ENCODE assay signal across 9 cellular contexts in the genomic region with DNA sequence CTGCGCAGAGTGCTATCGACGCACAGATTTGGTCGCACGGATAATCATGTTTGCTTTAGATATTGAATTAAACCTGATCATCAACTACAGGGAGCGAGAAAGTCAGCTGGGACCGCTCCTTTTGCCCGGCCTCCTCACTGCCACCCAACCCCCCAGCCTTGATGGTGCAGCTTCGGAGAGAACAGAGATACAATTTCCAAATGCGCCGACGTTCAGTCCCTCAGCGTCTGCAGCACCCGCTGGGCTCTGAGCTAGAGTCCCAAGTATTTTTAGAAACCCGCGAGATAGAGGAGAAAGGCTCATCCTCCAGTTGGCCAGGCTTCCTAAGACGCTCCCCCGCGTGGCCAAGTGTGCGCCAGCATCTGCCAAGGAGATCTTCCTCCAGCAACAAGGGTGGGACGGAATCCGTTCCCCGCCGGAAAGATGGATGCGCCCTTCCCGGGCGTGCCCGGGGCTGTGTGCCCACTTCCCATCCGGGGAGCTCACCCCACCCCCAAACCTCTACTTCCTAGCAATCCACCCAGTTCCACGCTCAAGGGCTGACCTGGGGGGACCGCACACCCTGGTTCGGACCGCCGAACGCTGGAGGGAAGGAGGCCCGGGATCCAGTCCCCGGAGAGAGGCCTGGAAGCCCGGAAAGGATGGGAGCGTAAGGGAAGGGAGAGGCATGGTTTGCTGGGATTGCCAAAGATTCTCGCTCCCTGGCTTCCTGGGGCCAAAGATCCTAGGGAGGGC. TPM values are rescaled to one million over a fixed set of nuclear protein-coding genes. Genes with fewer than 3 reads are reported as not detected.
DNase-seq lines count a peak whose midpoint lies in the region; ATAC-seq, FAIRE-seq and TF ChIP-seq lines count a peak whose summit lies in the region.
"Had no signal": no experiment of that assay in that cellular context is flagged by ENCODE, and none has a peak within 500 bp of the region (broad histone marks: within the 10 kb centered on the region; RNA-seq: fewer than 3 reads in every experiment).

No MANE protein-coding gene starts in this region.

- intact Hi-C loops in CD4-positive, alpha-beta T cell (cut with DNase I, micrococcal nuclease) = loop anchor here (5.0 to 10.0 kb wide), 5 partner anchors 112 to 1422 kb away; partner anchors contain the start of genes LINC00237 (in 1 of the 2), NKX2-4 (in 1 of the 2) and RALGAPA2 (in 1 of the 2)

- no peak for ATAC-seq in CD4-positive, alpha-beta T cell (ENCODE audit: poor library complexity)
- ATAC-seq in HG02938 (IDR thresholded peaks at IDR 0.05; ENCODE audit: unreplicated experiment) = no peak

- H3K9ac ChIP-seq in H1 (replicated peaks in 1 of 4; ENCODE audit: extremely low read depth in 1 of 4, low read depth in 3 of 4, low read length in 3 of 4) = no peak overlapping the region
- H3K9ac ChIP-seq in neuronal stem cell (ENCODE audit: low read depth, low read length, poor library complexity) = no peak overlapping the region

- H2BK20ac ChIP-seq in H1 (ENCODE audit: low read length) = no peak overlapping the region

- peaks cover 88% of the 10 kb centered on the region for H3K27me3 Mint-ChIP-seq in CD4-positive, alpha-beta T cell

- TF ChIP-seq RAD21 in H1 (IDR thresholded peaks at IDR 0.05 in 1 of 2, conservative IDR thresholded peaks at IDR 0.05 in 1 of 2; ENCODE audit: low read depth in 2 of 2, low read length in 2 of 2) = no peak

- no peaks in the 10 kb centered on the region for H3K9me3 Mint-ChIP-seq in CD4-positive, alpha-beta T cell

- no peak for DNase-seq in CD4-positive, alpha-beta T cell
- DNase-seq in MG63 (peak; percentile 83), H1 (ENCODE audit: low read depth in 1 of 2, low spot score in 2 of 2) (peak in 1 of 2 experiments; percentile 68), neuronal stem cell (ENCODE audit: low spot score) (no peak), middle frontal gyrus (ENCODE audit: extremely low spot score, low spot score) (no peak), cerebellar cortex (ENCODE audit: low spot score) (no peak), iPS-NIHi11 (ENCODE audit: low spot score) (no peak)
- DNase-seq: stimulated activated CD4-positive, alpha-beta T cell treated with anti-CD3 and anti-CD28 coated beads, Interleukin-12 subunit alpha, Interleukin-12 subunit beta, amount 100 ng/mL, for 4 hours had no signal

- H3K14ac ChIP-seq in H1 (ENCODE audit: insufficient read length) (no peak overlapping the region), neuronal stem cell (ENCODE audit: low read length) (no peak overlapping the region)

- H3K36me3 ChIP-seq in MG63 (no peaks in the 10 kb centered on the region), H1 (ENCODE audit: control insufficient read depth in 2 of 4, insufficient read depth in 4 of 4, low read length in 3 of 4) (peaks cover 0 to 4% (median 0%) of the 10 kb centered on the region in 4 experiments; a peak in 1 of 8 replicates), neuronal stem cell (replicated peaks in 1 of 2; ENCODE audit: control insufficient read depth in 2 of 2, insufficient read depth in 2 of 2, low read length in 2 of 2) (no peaks in the 10 kb centered on the region)

- H3K27me3 ChIP-seq in CD4-positive, alpha-beta T cell (ENCODE audit: control insufficient read depth, insufficient read depth, low read length) = peaks cover 92% of the 10 kb centered on the region
- H3K27me3 ChIP-seq in MG63 (no peaks in the 10 kb centered on the region), H1 (replicated peaks in 1 of 4; ENCODE audit: control insufficient read depth in 3 of 4, extremely low read depth in 1 of 4, insufficient read depth in 3 of 4, low read length in 3 of 4) (peaks cover 77 to 93% (median 87%) of the 10 kb centered on the region in 4 experiments), neuronal stem cell (ENCODE audit: control insufficient read depth in 3 of 3, insufficient read depth in 3 of 3, low read depth in 1 of 3, low read length in 3 of 3) (peaks cover 67 to 98% (median 97%) of the 10 kb centered on the region in 3 experiments)

- H4K5ac ChIP-seq in H1 (ENCODE audit: insufficient read length, low read depth, low read length) = no peak overlapping the region

- peaks cover 72% of the 10 kb centered on the region for H3K4me1 Mint-ChIP-seq in CD4-positive, alpha-beta T cell (ENCODE audit: low read depth)

- peaks cover 10% of the 10 kb centered on the region; the same call in 1 of the 2 replicates for H3K23me2 ChIP-seq in H1 (ENCODE audit: low read depth, low read length)

- no peak for FAIRE-seq in H1 (lab: Jason Lieb, UNC)

- H3K79me2 ChIP-seq in H1 (ENCODE audit: control insufficient read depth in 1 of 2, insufficient read depth in 2 of 2, low read length in 2 of 2) = no peaks in the 10 kb centered on the region

- TF ChIP-seq CTCF in CD4-positive, alpha-beta T cell (IDR thresholded peaks at IDR 0.05) = no peak
- no peak for TF ChIP-seq CTCF in H1 (IDR thresholded peaks at IDR 0.05; ENCODE audit: control extremely low read depth in 1 of 3, insufficient read depth in 1 of 3, low read depth in 1 of 3, low read length in 3 of 3)

- H2AFZ ChIP-seq in H1 (ENCODE audit: low read length) (no peak overlapping the region), neuronal stem cell (ENCODE audit: low read length) (peak overlapping the region; percentile 87)

- no peak overlapping the region for H3K56ac ChIP-seq in H1 (replicated peaks; ENCODE audit: insufficient read length, low read depth, low read length)

- H3K4me3 ChIP-seq in MG63 = peak overlapping the region; percentile 59
- peak overlapping the region in 2 of 4 experiments; percentile 15 to 58; a peak in 4 of 8 replicates for H3K4me3 ChIP-seq in H1 (ENCODE audit: extremely low read depth in 1 of 4, insufficient read depth in 2 of 4, low read depth in 3 of 4, low read length in 4 of 4)
- H3K4me3 ChIP-seq in neuronal stem cell (ENCODE audit: low read length in 2 of 2) = no peak overlapping the region

- H3K4me1 ChIP-seq in H1 (replicated peaks in 1 of 4; ENCODE audit: control insufficient read depth in 3 of 4, insufficient read depth in 4 of 4, low read length in 3 of 4) (peaks cover 6 to 49% (median 21%) of the 10 kb centered on the region in 4 experiments; a peak in 6 of 7 replicates), neuronal stem cell (ENCODE audit: control insufficient read depth in 2 of 2, insufficient read depth in 1 of 2, low read depth in 1 of 2, low read length in 2 of 2) (peaks cover 7 to 10% of the 10 kb centered on the region in 2 donors)

- H3K27ac ChIP-seq in CD4-positive, alpha-beta T cell (ENCODE audit: low read depth, low read length) = no peak overlapping the region
- H3K27ac ChIP-seq in H1 (ENCODE audit: low read depth, low read length) (no peak overlapping the region), neuronal stem cell (replicated peaks; ENCODE audit: low read length) (no peak overlapping the region)

- H2AK5ac ChIP-seq in H1 (ENCODE audit: low read depth, low read length) = no peak overlapping the region
- H2AK5ac ChIP-seq in neuronal stem cell (ENCODE audit: low read depth, low read length) = no peak overlapping the region

- CTCF ChIA-PET in CD4-positive, alpha-beta T cell (lab: Charles Lee) = interaction anchor here (1.0 kb wide), 2 partner anchors 9 to 274 kb away, joined by 3 to 5 read pairs; no protein-coding TSS in a partner anchor
- CTCF ChIA-PET in H1 (lab: Charles Lee; ENCODE audit: partially characterized antibody) = interaction anchor here (0.7 to 4.1 kb wide), 13 partner anchors 8 to 1077 kb away, joined by 3 to 30 read pairs (median 4); no protein-coding TSS in a partner anchor

- no peaks in the 10 kb centered on the region for H3K36me3 Mint-ChIP-seq in CD4-positive, alpha-beta T cell (ENCODE audit: low read depth)

- H3K79me1 ChIP-seq in H1 (ENCODE audit: low read depth, low read length) (no peaks in the 10 kb centered on the region), neuronal stem cell (ENCODE audit: low read depth, low read length) (no peaks in the 10 kb centered on the region)

- peak overlapping the region; percentile 83 for H3K4me3 Mint-ChIP-seq in CD4-positive, alpha-beta T cell

- TF ChIP-seq POLR2A in H1 (IDR thresholded peaks at IDR 0.05; ENCODE audit: control extremely low read depth in 1 of 2, low read depth in 2 of 2, low read length in 2 of 2) = no peak

- H2BK120ac ChIP-seq in H1 (replicated peaks; ENCODE audit: low read depth, low read length) (no peak overlapping the region), neuronal stem cell (ENCODE audit: low read depth, low read length) (no peak overlapping the region)

- peaks cover 11 to 26% of the 10 kb centered on the region in 2 experiments for H4K20me1 ChIP-seq in H1 (replicated peaks in 1 of 2; ENCODE audit: control insufficient read depth in 1 of 2, insufficient read depth in 2 of 2, low read length in 2 of 2)

- POLR2A ChIA-PET in CD4-positive, alpha-beta T cell (lab: Charles Lee) = no interaction called here
- POLR2A ChIA-PET in H1 (lab: Charles Lee; ENCODE audit: partially characterized antibody) = interaction anchor here (1.5 kb wide), 1 partner anchor 12 kb away, joined by 3 read pairs; no protein-coding TSS in a partner anchor

- H3K27ac Mint-ChIP-seq in CD4-positive, alpha-beta T cell = no peak overlapping the region

- H4K91ac ChIP-seq in H1 (replicated peaks; ENCODE audit: insufficient read length, low read length) = no peak overlapping the region
- H4K91ac ChIP-seq in neuronal stem cell (ENCODE audit: low read depth, low read length, poor library complexity) = no peak overlapping the region

- H3K23ac ChIP-seq in H1 (ENCODE audit: insufficient read length) (no peak overlapping the region), neuronal stem cell (ENCODE audit: low read depth, low read length, poor library complexity) (no peak overlapping the region)

- no peaks in the 10 kb centered on the region for H3K9me3 ChIP-seq in CD4-positive, alpha-beta T cell (ENCODE audit: control insufficient read depth, low read length)
- H3K9me3 ChIP-seq in MG63 = no peaks in the 10 kb centered on the region
- no peaks in the 10 kb centered on the region for H3K9me3 ChIP-seq in H1 (ENCODE audit: insufficient read depth in 2 of 2, low read depth in 1 of 2, low read length in 1 of 2)
- no peaks in the 10 kb centered on the region for H3K9me3 ChIP-seq in neuronal stem cell (replicated peaks in 1 of 2; ENCODE audit: control insufficient read depth in 2 of 2, insufficient read depth in 1 of 2, low read depth in 1 of 2, low read length in 2 of 2)

- no peak overlapping the region for H3K4ac ChIP-seq in H1 (replicated peaks; ENCODE audit: insufficient read length, low read depth, low read length)
- no peak overlapping the region for H3K4ac ChIP-seq in neuronal stem cell (ENCODE audit: low read length)

- no peak overlapping the region; the same call in 1 of the 2 replicates for H3K18ac ChIP-seq in H1 (ENCODE audit: extremely low read depth, low read length)
- H3K18ac ChIP-seq in neuronal stem cell (ENCODE audit: low read length) = no peak overlapping the region

- H3K4me2 ChIP-seq in H1 (ENCODE audit: insufficient read depth in 1 of 2, low read depth in 2 of 2, low read length in 2 of 2) (peak overlapping the region; percentile 65 to 66), neuronal stem cell (ENCODE audit: insufficient read depth, low read length, poor library complexity, severe bottlenecking) (peak overlapping the region; percentile 28)

- no peak overlapping the region for H4K8ac ChIP-seq in H1 (ENCODE audit: extremely low read depth, insufficient read depth, low read length)
- H4K8ac ChIP-seq in neuronal stem cell (ENCODE audit: low read depth, low read length) = no peak overlapping the region

- 3% methylated on average over 28 of the region's 40 CpGs; no CpG with 5 or more reads in 1 of the 2 experiments for WGBS in H1 (ENCODE audit: extremely low coverage in 1 of 2, insufficient coverage in 1 of 2, insufficient read length in 1 of 2, insufficient replicate concordance in 2 of 2, low coverage in 1 of 2, low lambda C conversion rate in 2 of 2, missing lambda C conversion rate in 1 of 2), 2 experiments
- no CpG with 5 or more reads among the region's 40 CpGs for WGBS in neuronal stem cell (ENCODE audit: extremely low coverage in 2 of 2, insufficient read length in 2 of 2, insufficient replicate concordance in 1 of 2), 2 donors

- H2BK12ac ChIP-seq in H1 (ENCODE audit: low read depth, low read length) = peak overlapping the region; percentile 7; the same call in 1 of the 2 replicates
- no peak overlapping the region for H2BK12ac ChIP-seq in neuronal stem cell (ENCODE audit: low read length)

- H2BK15ac ChIP-seq in H1 (ENCODE audit: low read length) (no peak overlapping the region; the same call in 1 of the 2 replicates), neuronal stem cell (ENCODE audit: low read length) (no peak overlapping the region)

- no peak for TF ChIP-seq EP300 in H1 (IDR thresholded peaks at IDR 0.05; ENCODE audit: borderline replicate concordance in 1 of 2, low read depth in 2 of 2, low read length in 2 of 2)

- H2BK5ac ChIP-seq in H1 (ENCODE audit: low read depth, low read length) (no peak overlapping the region), neuronal stem cell (ENCODE audit: low read length) (no peak overlapping the region)

RNA-seq across cellular contexts. Expression of gene NKX2-2, which starts 4.1 kb away (rescaled TPM):
- total RNA-seq in CD4-positive, alpha-beta T cell = not detected
- total RNA-seq in MG63 (2014; rRNA removed; shearing (Covaris generic); ENCODE audit: low replicate concordance) = 3.1 and 8.1 TPM in 2 replicates
- total RNA-seq in H1 (2021; fragmentation: NEBNext Ultra II Directional; extraction: Animal tissue kit (Norgen Biotek cat#: 25700)) = not detected in 2 replicates
- polyA plus RNA-seq in H1 (2011; rRNA removed) = not detected in 2 replicates
- not detected for polyA plus RNA-seq in H1 (2011; cell fraction: cytosol; rRNA removed)
- polyA plus RNA-seq in H1 (2011; cell fraction: nucleus; rRNA removed) = not detected
- not detected in 4 replicates for polyA plus RNA-seq in H1 (2012, experiment 1 of 2)
- not detected for polyA plus RNA-seq in H1 (2012, experiment 2 of 2)
- 0.06 TPM for polyA plus RNA-seq in H1 (2013, experiment 1 of 2)
- not detected for polyA plus RNA-seq in H1 (2013, experiment 2 of 2)
- not detected in 2 replicates for polyA minus RNA-seq in H1 (2011; rRNA and poly(A)+ RNA removed)
- not detected for polyA minus RNA-seq in H1 (2011; cell fraction: cytosol; rRNA and poly(A)+ RNA removed)
- polyA minus RNA-seq in H1 (2011; cell fraction: nucleus; rRNA and poly(A)+ RNA removed) = not detected
- not detected for polyA plus RNA-seq in neuronal stem cell (2013, experiment 1 of 2)
- not detected for polyA plus RNA-seq in neuronal stem cell (2013, experiment 2 of 2)
